15 cellular contexts compared by ENCODE assay signal in the genomic region with DNA sequence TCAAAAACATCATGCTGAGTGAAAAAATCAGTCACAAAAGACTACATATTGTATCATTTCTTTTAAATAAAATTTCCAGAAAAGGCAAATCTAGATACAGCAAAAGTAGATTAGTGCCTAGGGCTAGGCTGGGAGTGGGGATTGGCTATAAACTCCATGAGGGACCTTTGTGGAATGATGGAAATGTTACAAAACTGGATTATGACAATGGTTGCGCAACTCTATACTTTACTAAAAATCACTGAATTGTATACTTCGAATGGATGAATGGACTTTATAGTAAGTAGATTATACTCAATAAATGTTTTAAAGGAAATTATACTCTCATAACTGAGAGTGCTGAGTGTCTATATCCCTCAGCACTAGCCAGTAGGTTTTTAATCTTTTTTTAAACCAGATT. TPM values are rescaled to one million over a fixed set of nuclear protein-coding genes. Genes with fewer than 3 reads are reported as not detected.
A peak's percentile ranks its signal among the peaks of the same experiment; 100 is the strongest.
DNase-seq lines count a peak whose midpoint lies in the region; ATAC-seq, FAIRE-seq and TF ChIP-seq lines count a peak whose summit lies in the region.
"Had no signal": no experiment of that assay in that cellular context is flagged by ENCODE, and none has a peak within 500 bp of the region (broad histone marks: within the 10 kb centered on the region; RNA-seq: fewer than 3 reads in every experiment).

No MANE protein-coding gene starts in this region.

- H3K4me3 Mint-ChIP-seq in effector memory CD8-positive, alpha-beta T cell, result no peak overlapping the region

- no peaks in the 10 kb centered on the region for H3K36me3 ChIP-seq in A673 (ENCODE audit: insufficient read depth, low read length, poor library complexity, severe bottlenecking)
- H3K36me3 ChIP-seq in HEK293 (ENCODE audit: control insufficient read depth in 2 of 2, insufficient read depth in 1 of 2, low read length in 2 of 2), result no peaks in the 10 kb centered on the region
- no peaks in the 10 kb centered on the region for H3K36me3 ChIP-seq in GM12878 (ENCODE audit: control insufficient read depth in 2 of 2, insufficient read depth in 2 of 2, low read length in 1 of 2)
- no peaks in the 10 kb centered on the region for H3K36me3 ChIP-seq in osteoblast (ENCODE audit: insufficient read depth, low read length)

- no peak overlapping the region for H3K9ac ChIP-seq in GM12878 (ENCODE audit: control insufficient read depth, insufficient read depth, low read length)

- no peak for TF ChIP-seq POLR2A in GM12878 (IDR thresholded peaks at IDR 0.05; ENCODE audit: low read depth, low read length)

- in situ Hi-C loops in GM12878 (cut with MboI), result no loop called here

- no peak overlapping the region for H3K4me3 ChIP-seq in A673 (ENCODE audit: low read depth, low read length, poor library complexity, severe bottlenecking)
- no peak overlapping the region for H3K4me3 ChIP-seq in HEK293 (ENCODE audit: low read depth, low read length)
- no peak overlapping the region for H3K4me3 ChIP-seq in GM12878
- no peak overlapping the region for H3K4me3 ChIP-seq in osteoblast (ENCODE audit: insufficient read depth, low read length)
- H3K4me3 ChIP-seq: HAP-1, SJCRH30 had no signal

- H3K4me2 ChIP-seq in GM12878 (ENCODE audit: control insufficient read depth, insufficient read depth) (peak overlapping the region; percentile 44), osteoblast (ENCODE audit: insufficient read depth, low read length) (no peak overlapping the region)

- TF ChIP-seq CTCF in A673 (conservative IDR thresholded peaks at IDR 0.05; ENCODE audit: low read depth, low read length) (no peak), HEK293 (tag by site-specific recombination; IDR thresholded peaks at IDR 0.05) (no peak), GM12878 (IDR thresholded peaks at IDR 0.05 in 2 of 3, conservative IDR thresholded peaks at IDR 0.05 in 1 of 3; ENCODE audit: control insufficient read depth in 2 of 3, extremely low read depth in 1 of 3, insufficient read depth in 1 of 3, low read depth in 3 of 3, low read length in 3 of 3) (no peak), osteoblast (IDR thresholded peaks at IDR 0.05; ENCODE audit: extremely low read depth, low read depth, low read length) (no peak)

- no peak for TF ChIP-seq EP300 in GM12878 (IDR thresholded peaks at IDR 0.05; ENCODE audit: borderline replicate concordance in 1 of 2, control insufficient read depth in 1 of 2, low read depth in 2 of 2, low read length in 2 of 2)

- DNase-seq in A673 (ENCODE audit: low spot score) (peak; percentile 14), GM12878 (ENCODE audit: low read depth, low spot score) (no peak), iris pigment epithelial cell (ENCODE audit: low read depth) (peak; percentile 17), osteoblast (ENCODE audit: insufficient read length, low spot score, missing footprints) (no peak), HK-2 (ENCODE audit: unreplicated experiment) (no peak)
- no peak for DNase-seq in effector memory CD8-positive, alpha-beta T cell
- DNase-seq: C1 segment of cervical spinal cord, NCI-H1417 treated with DMSO at 0.1 percent for 48 hours, NCI-H1930, NCI-H2171, NCI-H748 treated with DMSO at 0.1 percent for 48 hours, SJCRH30 had no signal

- ATAC-seq in GM12878, result no peak
- ATAC-seq in effector memory CD8-positive, alpha-beta T cell (replicated peaks), result no peak
- ATAC-seq in GM19395 (IDR thresholded peaks at IDR 0.05; ENCODE audit: unreplicated experiment), result no peak

- H2AFZ ChIP-seq in GM12878 (ENCODE audit: control insufficient read depth, low read depth, low read length) (no peak overlapping the region), osteoblast (ENCODE audit: low read length) (no peak overlapping the region)

- RAD21 ChIA-PET in GM12878 (lab: Charles Lee; ENCODE audit: unreplicated experiment), result no interaction called here

- SMC1A ChIA-PET in GM12878 (lab: Charles Lee; ENCODE audit: uncharacterized antibody, unreplicated experiment), result no interaction called here

- FAIRE-seq in GM12878 (lab: Jason Lieb, UNC), result no peak

- no peak overlapping the region for H3K27ac Mint-ChIP-seq in effector memory CD8-positive, alpha-beta T cell

- intact Hi-C loops in A673 (cut with micrococcal nuclease; ENCODE audit: unreplicated experiment) (loop anchor here (5.0 kb wide), 1 partner anchor 307 kb away; a partner anchor contains a TSS), GM12878 (cut with micrococcal nuclease; ENCODE audit: unreplicated experiment) (loop anchor here (5.0 to 10.0 kb wide), 4 partner anchors 107 to 363 kb away; a partner anchor contains a TSS)

- no peak for TF ChIP-seq RAD21 in GM12878 (IDR thresholded peaks at IDR 0.05; ENCODE audit: insufficient read depth, low read depth, low read length)

- peaks cover 11% of the 10 kb centered on the region for H3K4me1 ChIP-seq in A673 (ENCODE audit: insufficient read depth, low read length, poor library complexity, severe bottlenecking)
- H3K4me1 ChIP-seq in HEK293 (ENCODE audit: control insufficient read depth, insufficient read depth, low read length), result peaks cover 5% of the 10 kb centered on the region; the same call in 1 of the 2 replicates
- no peaks in the 10 kb centered on the region for H3K4me1 ChIP-seq in GM12878 (ENCODE audit: control insufficient read depth, insufficient read depth, low read length)
- no peaks in the 10 kb centered on the region for H3K4me1 ChIP-seq in osteoblast (ENCODE audit: insufficient read depth, low read length)

- no peaks in the 10 kb centered on the region for H3K27me3 Mint-ChIP-seq in effector memory CD8-positive, alpha-beta T cell

- H3K27ac ChIP-seq in A673 (ENCODE audit: low read depth, low read length, poor library complexity, severe bottlenecking) (no peak overlapping the region), HEK293 (ENCODE audit: extremely low read depth, low read depth, low read length) (no peak overlapping the region), GM12878 (ENCODE audit: control insufficient read depth, insufficient read depth) (no peak overlapping the region), osteoblast (ENCODE audit: low read depth, low read length) (no peak overlapping the region)
- H3K27ac ChIP-seq: SJCRH30 had no signal

- H3K36me3 Mint-ChIP-seq in effector memory CD8-positive, alpha-beta T cell (ENCODE audit: insufficient read depth), result peaks cover 11% of the 10 kb centered on the region

- peaks cover 8 to 23% of the 10 kb centered on the region in 2 donors for H3K4me1 Mint-ChIP-seq in effector memory CD8-positive, alpha-beta T cell (ENCODE audit: low read depth in 2 of 2)

- H3K9me3 Mint-ChIP-seq in effector memory CD8-positive, alpha-beta T cell, result no peaks in the 10 kb centered on the region

- no peaks in the 10 kb centered on the region for H3K27me3 ChIP-seq in A673 (replicated peaks; ENCODE audit: insufficient read depth, low read depth, low read length, poor library complexity)
- no peaks in the 10 kb centered on the region for H3K27me3 ChIP-seq in GM12878 (replicated peaks in 1 of 2; ENCODE audit: control insufficient read depth in 2 of 2, insufficient read depth in 2 of 2, low read length in 1 of 2)
- no peaks in the 10 kb centered on the region for H3K27me3 ChIP-seq in osteoblast (ENCODE audit: insufficient read depth, low read length)
- H3K27me3 ChIP-seq: SJCRH30 had no signal

- BruUV-seq in A673 (replicated peaks; lab: Mats Ljungman, UMichigan) (no TSS peak), GM12878 (replicated peaks; lab: Mats Ljungman, UMichigan) (no TSS peak)

- POLR2A ChIA-PET in A673 (lab: Charles Lee; ENCODE audit: low non-redundant PET) (no interaction called here), HEK293 (lab: Yijun Ruan, JAX) (no interaction called here), GM12878 (lab: Charles Lee) (interaction anchor here (1.0 kb wide), 1 partner anchor 11 kb away, joined by 3 read pairs; no protein-coding TSS in a partner anchor)

- H4K20me1 ChIP-seq in GM12878 (ENCODE audit: control insufficient read depth, insufficient read depth) (no peaks in the 10 kb centered on the region), osteoblast (ENCODE audit: insufficient read depth, low read length) (no peaks in the 10 kb centered on the region)

- CTCF ChIA-PET in A673 (lab: Charles Lee), result no interaction called here
- CTCF ChIA-PET in HEK293 (lab: Yijun Ruan, JAX), result no interaction called here
- CTCF ChIA-PET in GM12878 (lab: Yijun Ruan, JAX), result no interaction called here

- 97% methylated on average over 2 of the region's 2 CpGs for WGBS in GM12878 (ENCODE audit: insufficient coverage, insufficient replicate concordance, low lambda C conversion rate, missing lambda C conversion rate)

- H3K9me3 ChIP-seq in A673 (ENCODE audit: low read depth, low read length, poor library complexity, severe bottlenecking), result no peaks in the 10 kb centered on the region
- H3K9me3 ChIP-seq in HEK293 (ENCODE audit: control insufficient read depth, insufficient read depth, low read depth, low read length), result no peaks in the 10 kb centered on the region
- peaks cover 4% of the 10 kb centered on the region; the same call in 2 of the 3 replicates for H3K9me3 ChIP-seq in GM12878 (replicated peaks; ENCODE audit: control insufficient read depth, insufficient read depth, low read length)
- no peaks in the 10 kb centered on the region for H3K9me3 ChIP-seq in osteoblast (ENCODE audit: low read depth, low read length)
- H3K9me3 ChIP-seq: HAP-1, SJCRH30 had no signal

- H3K79me2 ChIP-seq in GM12878 (ENCODE audit: control insufficient read depth, insufficient read depth, low read length) (peaks cover 76% of the 10 kb centered on the region), osteoblast (ENCODE audit: insufficient read depth, low read length) (peaks cover 22% of the 10 kb centered on the region)

TF ChIP-seq in HEK293, 187 proteins besides CTCF, POLR2A, EP300 and RAD21 (continues in another document):
- no peak for TF ChIP-seq OSR2 (tag by site-specific recombination; IDR thresholded peaks at IDR 0.05)

TF ChIP-seq in GM12878, 131 proteins besides CTCF, POLR2A, EP300 and RAD21 (continues in another document):
- TF ChIP-seq KDM1A (IDR thresholded peaks at IDR 0.05; ENCODE audit: borderline replicate concordance), result no peak

RNA-seq across cellular contexts. Expression of a gene that starts 4.3 kb away (rescaled TPM):
- total RNA-seq in A673 (2021) (83.8 and 87.2 TPM in 2 replicates), GM12878 (2014; rRNA removed) (128 and 169 TPM in 2 replicates), GM12878 (2014; rRNA removed; fragmentation: Illumina TruSeq; extraction: Trizol) (243 and 250 TPM in 2 replicates), GM12878 (2021) (115 and 118 TPM in 2 replicates), osteoblast (12.7 and 13.4 TPM in 2 replicates)
- total RNA-seq in GM12878 (2013; cell fraction: nucleolus; rRNA removed), result 46.7 and 53.2 TPM in 2 replicates
- 68.2 TPM for polyA plus RNA-seq in GM12878 (2011; ENCODE audit: low read depth)
- polyA plus RNA-seq in GM12878 (2011; rRNA removed) (274 and 457 TPM in 2 replicates), GM12878 (2014; fragmentation: Illumina TruSeq; extraction: Trizol) (220 and 269 TPM in 2 replicates), GM12878 (2014; fragmentation: Nextera tagmentation; extraction: Ambion mirVana) (100 to 1,000 TPM; 489 to 496 TPM), GM12878 (2014; rRNA removed) (180 and 233 TPM in 2 replicates), GM12878 (2016; fragmentation: Nextera tagmentation; extraction: Ambion mirVana) (100 to 1,000 TPM; 419 to 446 TPM)
- 77.0 and 122 TPM in 2 replicates for polyA plus RNA-seq in GM12878 (2011; cell fraction: cytosol; rRNA removed)
- 191 and 202 TPM in 2 replicates for polyA plus RNA-seq in GM12878 (2011; cell fraction: nucleus; rRNA removed)
- 108 and 127 TPM in 2 replicates for polyA plus RNA-seq in GM12878 (2012)
- 26.1 and 26.8 TPM in 2 replicates for polyA minus RNA-seq in GM12878 (2011; rRNA and poly(A)+ RNA removed)
- 13.0 and 17.3 TPM in 2 replicates for polyA minus RNA-seq in GM12878 (2011; cell fraction: cytosol; rRNA and poly(A)+ RNA removed)
- polyA minus RNA-seq in GM12878 (2011; cell fraction: nucleus; rRNA and poly(A)+ RNA removed), result 20.6 and 26.6 TPM in 2 replicates

Comparison
In these comparisons a context has a peak if more than half of its experiments do, and no peak if none do; other contexts are left out.
1. DNase-seq: peak in A673 (single experiment) and iris pigment epithelial cell (single experiment); none in GM12878 (single experiment), effector memory CD8-positive, alpha-beta T cell (0 of 3), osteoblast (single experiment) and HK-2 (single experiment).